1 cellular context compared by ENCODE assay signal in genomic region chr13:67314405-67314804, GRCh38.
TF ChIP-seq lines count a peak whose summit lies in the region.

No MANE protein-coding gene starts in this region.

TF ChIP-seq in H1, 55 proteins besides CTCF, POLR2A, EP300 and RAD21 (continued from another document):
- TF ChIP-seq CHD7 (IDR thresholded peaks at IDR 0.05; ENCODE audit: insufficient replicate concordance, low read length), result no peak
- TF ChIP-seq RBBP5 (IDR thresholded peaks at IDR 0.05; ENCODE audit: borderline replicate concordance, low read depth, low read length), result no peak
- no peak for TF ChIP-seq CREB1 (IDR thresholded peaks at IDR 0.05)
- no peak for TF ChIP-seq SIX5 (IDR thresholded peaks at IDR 0.05; ENCODE audit: low read depth, low read length)
- no peak for TF ChIP-seq JUND (IDR thresholded peaks at IDR 0.05; ENCODE audit: low read length)
- no peak for TF ChIP-seq SP4 (IDR thresholded peaks at IDR 0.05; ENCODE audit: low read length)
